ENCODE assay signal across 8 cellular contexts in the genomic region with DNA sequence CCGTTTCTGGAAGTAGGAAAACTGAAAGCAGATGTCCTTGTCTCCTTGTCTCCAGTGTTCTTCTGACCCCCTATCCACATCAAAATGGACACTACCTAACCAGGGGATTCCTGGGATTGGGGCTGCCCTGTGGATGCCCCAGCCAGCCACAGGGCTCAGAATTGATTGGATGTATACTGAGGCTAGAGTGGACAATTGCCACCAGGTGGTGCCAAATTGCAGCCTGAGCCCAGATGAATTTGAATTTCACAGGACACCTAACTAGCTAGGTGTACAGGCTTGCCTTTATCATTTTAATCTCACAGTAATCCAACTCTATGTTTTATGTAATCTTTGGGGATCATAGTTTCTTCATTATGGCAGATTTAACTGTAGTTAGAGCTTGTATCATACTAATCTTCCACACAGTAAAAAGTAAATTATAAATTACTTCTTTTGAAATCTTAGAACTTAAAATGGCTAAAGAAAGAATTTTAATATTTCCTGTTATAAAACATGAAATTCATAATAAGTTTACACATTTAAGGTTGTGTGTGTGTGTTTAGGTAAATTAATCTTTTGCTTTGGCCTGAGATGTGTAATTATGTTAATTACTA. TPM values are rescaled to one million over a fixed set of nuclear protein-coding genes. Genes with fewer than 3 reads are reported as not detected.
DNase-seq lines count a peak whose midpoint lies in the region; ATAC-seq and TF ChIP-seq lines count a peak whose summit lies in the region.

No MANE protein-coding gene starts in this region.

- H3K9ac ChIP-seq in DND-41 (ENCODE audit: low read depth, low read length) (no peak overlapping the region), smooth muscle cell (ENCODE audit: low read depth) (no peak overlapping the region)

- WGBS in smooth muscle cell (ENCODE audit: low lambda C conversion rate): 95% methylated on average over 1 of the region's 1 CpG

- H3F3A ChIP-seq in smooth muscle cell (ENCODE audit: low read depth): no peaks in the 10 kb centered on the region

- no peaks in the 10 kb centered on the region for H4K20me1 ChIP-seq in DND-41 (ENCODE audit: insufficient read depth, low read length)
- no peaks in the 10 kb centered on the region for H4K20me1 ChIP-seq in smooth muscle cell (ENCODE audit: low read depth)

- TF ChIP-seq CTCF in DND-41 (IDR thresholded peaks at IDR 0.05; ENCODE audit: borderline replicate concordance, extremely low read depth, low read length, poor library complexity, severe bottlenecking): peak; percentile 70
- peak; percentile 69 for TF ChIP-seq CTCF in smooth muscle cell (IDR thresholded peaks at IDR 0.05; ENCODE audit: borderline replicate concordance, insufficient read depth, poor library complexity, severe bottlenecking)

- H3K27me3 Mint-ChIP-seq in activated T-helper 17 cell treated with anti-CD3 and anti-CD28 coated beads, Interleukin-2, amount 50 U/mL, for 72 hours: no peaks in the 10 kb centered on the region
- no peaks in the 10 kb centered on the region for H3K27me3 Mint-ChIP-seq in activated T-helper 2 cell treated with anti-CD3 and anti-CD28 coated beads, Interferon-gamma antibody, Interleukin-2, Interleukin-4, amounts not matched to agents 10 μg/mL and 5 μg/mL and 100 μg/mL, durations not matched to agents 14 hours and 24 hours and 36 hours (ENCODE audit: low read depth)

- H3K27ac ChIP-seq in DND-41 (ENCODE audit: low read length) (no peak overlapping the region), smooth muscle cell (ENCODE audit: low read depth) (no peak overlapping the region)

- no peak overlapping the region for H3K4me3 ChIP-seq in DND-41 (ENCODE audit: low read depth in 1 of 2, low read length in 2 of 2)
- no peak overlapping the region for H3K4me3 ChIP-seq in smooth muscle cell

- H3K79me2 ChIP-seq in DND-41 (ENCODE audit: insufficient read depth, low read length) (no peaks in the 10 kb centered on the region), smooth muscle cell (ENCODE audit: low read depth) (no peaks in the 10 kb centered on the region)

- no peak overlapping the region for H3K4me3 Mint-ChIP-seq in activated T-helper 17 cell treated with anti-CD3 and anti-CD28 coated beads, Interleukin-2, amount 50 U/mL, for 72 hours
- H3K4me3 Mint-ChIP-seq in activated T-helper 2 cell treated with anti-CD3 and anti-CD28 coated beads, Interferon-gamma antibody, Interleukin-2, Interleukin-4, amounts not matched to agents 10 μg/mL and 5 μg/mL and 100 μg/mL, durations not matched to agents 14 hours and 24 hours and 36 hours (ENCODE audit: low read depth): no peak overlapping the region

- H3K27me3 ChIP-seq in DND-41 (ENCODE audit: insufficient read depth, low read length, poor library complexity) (no peaks in the 10 kb centered on the region), smooth muscle cell (ENCODE audit: low read depth) (no peaks in the 10 kb centered on the region)

- H3K27ac Mint-ChIP-seq in activated T-helper 17 cell treated with anti-CD3 and anti-CD28 coated beads, Interleukin-2, amount 50 U/mL, for 72 hours: no peak overlapping the region
- no peak overlapping the region for H3K27ac Mint-ChIP-seq in activated T-helper 2 cell treated with anti-CD3 and anti-CD28 coated beads, Interferon-gamma antibody, Interleukin-2, Interleukin-4, amounts not matched to agents 10 μg/mL and 5 μg/mL and 100 μg/mL, durations not matched to agents 14 hours and 24 hours and 36 hours

- H3K4me2 ChIP-seq in DND-41 (ENCODE audit: insufficient read depth, low read length): no peak overlapping the region
- no peak overlapping the region for H3K4me2 ChIP-seq in smooth muscle cell

- intact Hi-C loops in activated T-helper 2 cell treated with anti-CD3 and anti-CD28 coated beads, Interferon-gamma antibody, Interleukin-2, Interleukin-4, amounts not matched to agents 10 μg/mL and 5 μg/mL and 100 μg/mL, durations not matched to agents 14 hours and 24 hours and 36 hours (cut with micrococcal nuclease): loop anchor here (1.0 to 2.0 kb wide), 2 partner anchors 219 to 868 kb away; partner anchors contain the start of gene KLF5

- H3K9me3 ChIP-seq in DND-41 (ENCODE audit: insufficient read depth, low read length, severe bottlenecking) (no peaks in the 10 kb centered on the region), smooth muscle cell (replicated peaks; ENCODE audit: low read depth) (no peaks in the 10 kb centered on the region)

- peaks cover 69% of the 10 kb centered on the region for H3K36me3 Mint-ChIP-seq in activated T-helper 17 cell treated with anti-CD3 and anti-CD28 coated beads, Interleukin-2, amount 50 U/mL, for 72 hours (ENCODE audit: low read depth)
- peaks cover 19% of the 10 kb centered on the region for H3K36me3 Mint-ChIP-seq in activated T-helper 2 cell treated with anti-CD3 and anti-CD28 coated beads, Interferon-gamma antibody, Interleukin-2, Interleukin-4, amounts not matched to agents 10 μg/mL and 5 μg/mL and 100 μg/mL, durations not matched to agents 14 hours and 24 hours and 36 hours (ENCODE audit: low read depth)

- no peaks in the 10 kb centered on the region for H3K9me3 Mint-ChIP-seq in activated T-helper 17 cell treated with anti-CD3 and anti-CD28 coated beads, Interleukin-2, amount 50 U/mL, for 72 hours
- H3K9me3 Mint-ChIP-seq in activated T-helper 2 cell treated with anti-CD3 and anti-CD28 coated beads, Interferon-gamma antibody, Interleukin-2, Interleukin-4, amounts not matched to agents 10 μg/mL and 5 μg/mL and 100 μg/mL, durations not matched to agents 14 hours and 24 hours and 36 hours: no peaks in the 10 kb centered on the region

- ATAC-seq in DND-41 (ENCODE audit: insufficient read depth, low read depth): peak; percentile 84
- ATAC-seq in GM19372 (IDR thresholded peaks at IDR 0.05; ENCODE audit: low read depth, unreplicated experiment): peak; percentile 98
- peak; percentile 87 for ATAC-seq in HG03196 (IDR thresholded peaks at IDR 0.05; ENCODE audit: unreplicated experiment)
- peak; percentile 74 for ATAC-seq in activated T-helper 17 cell treated with anti-CD3 and anti-CD28 coated beads, Interleukin-2, amount 50 U/mL, for 72 hours (replicated peaks)

- H3K4me1 Mint-ChIP-seq in activated T-helper 17 cell treated with anti-CD3 and anti-CD28 coated beads, Interleukin-2, amount 50 U/mL, for 72 hours: peaks cover 5% of the 10 kb centered on the region
- H3K4me1 Mint-ChIP-seq in activated T-helper 2 cell treated with anti-CD3 and anti-CD28 coated beads, Interferon-gamma antibody, Interleukin-2, Interleukin-4, amounts not matched to agents 10 μg/mL and 5 μg/mL and 100 μg/mL, durations not matched to agents 14 hours and 24 hours and 36 hours (ENCODE audit: low read depth): peaks cover 1% of the 10 kb centered on the region

- H2AFZ ChIP-seq in DND-41 (ENCODE audit: low read depth, low read length) (no peak overlapping the region), smooth muscle cell (ENCODE audit: low read depth) (no peak overlapping the region)

- H3K36me3 ChIP-seq in DND-41 (ENCODE audit: insufficient read depth, low read length) (peaks cover 65% of the 10 kb centered on the region), smooth muscle cell (ENCODE audit: low read depth) (no peaks in the 10 kb centered on the region)

- peak; percentile 37 for DNase-seq in DND-41
- DNase-seq in NCI-H748 (lab: John Stamatoyannopoulos, UW; ENCODE audit: unreplicated experiment): peak; percentile 82
- DNase-seq in glomerular endothelial cell (ENCODE audit: extremely low read depth, low read depth, low spot score): peak; percentile 7
- no peak for DNase-seq in smooth muscle cell (lab: John Stamatoyannopoulos, UW; ENCODE audit: unreplicated experiment)
- no peak for DNase-seq in activated T-helper 2 cell treated with anti-CD3 and anti-CD28 coated beads, Interferon-gamma antibody, Interleukin-2, Interleukin-4, amounts not matched to agents 10 μg/mL and 5 μg/mL and 100 μg/mL, durations not matched to agents 14 hours and 24 hours and 36 hours (ENCODE audit: low spot score)

- no peaks in the 10 kb centered on the region for H3K4me1 ChIP-seq in DND-41 (ENCODE audit: insufficient read depth, low read length)
- H3K4me1 ChIP-seq in smooth muscle cell (ENCODE audit: low read depth): no peaks in the 10 kb centered on the region

RNA-seq across cellular contexts. Expression of gene PIBF1, which starts 58.0 kb away (rescaled TPM):
- 10 to 100 TPM; 20.7 to 27.7 TPM for total RNA-seq in activated T-helper 17 cell treated with anti-CD3 and anti-CD28 coated beads, Interleukin-2, amount 50 U/mL, for 72 hours
- total RNA-seq in glomerular endothelial cell (10.0 and 20.3 TPM in 2 replicates), smooth muscle cell (30.8 and 41.9 TPM in 2 replicates)
- 14.1 and 19.0 TPM in 2 replicates for polyA plus RNA-seq in smooth muscle cell
- 19.6 and 22.1 TPM in 2 replicates for total RNA-seq in activated T-helper 2 cell treated with anti-CD3 and anti-CD28 coated beads, Interferon-gamma antibody, Interleukin-2, Interleukin-4, amounts not matched to agents 10 μg/mL and 5 μg/mL and 100 μg/mL, durations not matched to agents 14 hours and 24 hours and 36 hours

RNA-seq across cellular contexts. Expression of gene DIS3, which starts 58.2 kb away (rescaled TPM):
- 10 to 100 TPM; 40.7 to 50.5 TPM for total RNA-seq in activated T-helper 17 cell treated with anti-CD3 and anti-CD28 coated beads, Interleukin-2, amount 50 U/mL, for 72 hours
- total RNA-seq in glomerular endothelial cell (24.7 and 32.0 TPM in 2 replicates), smooth muscle cell (50.1 and 67.7 TPM in 2 replicates)
- polyA plus RNA-seq in smooth muscle cell: 15.3 and 18.4 TPM in 2 replicates
- total RNA-seq in activated T-helper 2 cell treated with anti-CD3 and anti-CD28 coated beads, Interferon-gamma antibody, Interleukin-2, Interleukin-4, amounts not matched to agents 10 μg/mL and 5 μg/mL and 100 μg/mL, durations not matched to agents 14 hours and 24 hours and 36 hours: 45.0 and 48.6 TPM in 2 replicates

Comparison
In these comparisons a context has a peak if more than half of its experiments do, and no peak if none do; other contexts are left out.
1. DNase-seq: peak in DND-41 (single experiment), NCI-H748 (single experiment) and glomerular endothelial cell (single experiment); none in smooth muscle cell (single experiment) and activated T-helper 2 cell treated with anti-CD3 and anti-CD28 coated beads, Interferon-gamma antibody, Interleukin-2, Interleukin-4, amounts not matched to agents 10 μg/mL and 5 μg/mL and 100 μg/mL, durations not matched to agents 14 hours and 24 hours and 36 hours (single experiment).
2. Peak in every context shown above with its lines, with median percentiles within 50 percentile points of each other: ATAC-seq.